Comparison of ENCODE assay signal across 12 cellular contexts in genomic region chr3:64888165-64888564, GRCh38.
"Had no signal": no experiment of that assay in that cellular context is flagged by ENCODE, and none has a peak within 500 bp of the region (broad histone marks: within the 10 kb centered on the region; RNA-seq: fewer than 3 reads in every experiment).

No MANE protein-coding gene starts in this region.

- DNase-seq: activated CD4-positive, CD25-positive, alpha-beta regulatory T cell treated with anti-CD3 and anti-CD28 coated beads, Interleukin-2, amount 50 U/mL, for 72 hours; activated naive CD4-positive, alpha-beta T cell treated with anti-CD3 and anti-CD28 coated beads, Interleukin-2, amount 10 ng/mL, durations not matched to agents 7 days and 5 days; activated T-cell treated with anti-CD3 and anti-CD28 coated beads, Interleukin-2, amount 50 U/mL, for 1 hour; adrenal gland; esophagus squamous epithelium; foreskin melanocyte; ovary; T-helper 1 cell; T1000 had no signal

- ATAC-seq: stimulated activated effector memory CD8-positive, alpha-beta T cell treated with anti-CD3 and anti-CD28 coated beads, Interleukin-12 subunit alpha, Interleukin-12 subunit beta, amount 100 ng/mL, for 72 hours had no signal

- H3K27me3 ChIP-seq: adrenal gland, esophagus squamous epithelium, ovary, tibial nerve had no signal

- H3K4me3 ChIP-seq: adrenal gland, coronary artery, esophagus squamous epithelium, ovary, tibial nerve had no signal

- H3K36me3 ChIP-seq: adrenal gland, esophagus squamous epithelium, ovary, tibial nerve had no signal

- H3K9me3 ChIP-seq: adrenal gland, esophagus squamous epithelium, ovary, tibial nerve had no signal
